ENCODE assay signal across 24 cellular contexts in the genomic region with DNA sequence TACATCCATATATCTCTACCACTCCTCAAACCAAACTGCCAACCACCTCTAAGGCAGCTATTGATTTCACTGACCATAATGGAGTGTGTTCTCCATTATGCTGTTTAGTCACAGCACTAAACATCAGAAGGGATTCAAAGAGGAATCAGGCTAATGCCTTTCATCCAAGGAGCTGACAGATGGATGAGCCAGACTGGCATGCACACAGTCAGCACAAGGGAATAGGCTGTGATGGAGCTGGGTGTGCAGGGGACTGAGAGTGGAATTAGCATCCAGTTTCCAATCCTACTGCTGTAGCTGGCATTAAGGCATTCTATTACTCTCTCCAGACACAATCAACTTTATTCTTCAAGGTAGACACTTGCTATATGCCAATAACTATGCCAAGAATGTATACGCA.
"Had no signal": no experiment of that assay in that cellular context is flagged by ENCODE, and none has a peak within 500 bp of the region (broad histone marks: within the 10 kb centered on the region; RNA-seq: fewer than 3 reads in every experiment).

No MANE protein-coding gene starts in this region.

- H3K27ac ChIP-seq: coronary artery, esophagus squamous epithelium, ovary, sigmoid colon, testis, tibial artery had no signal

- DNase-seq: dermis blood vessel endothelial cell; effector memory CD4-positive, alpha-beta T cell; erythroblast; esophagus squamous epithelium; foreskin melanocyte; head of caudate nucleus; kidney; natural killer cell; occipital lobe; ovary; posterior cingulate gyrus; psoas muscle; right cardiac atrium; sigmoid colon; stimulated activated CD4-positive, alpha-beta T cell treated with anti-CD3 and anti-CD28 coated beads, Interleukin-2, amount 100 ng/mL, for 24 hours; stimulated activated CD4-positive, alpha-beta T cell treated with anti-CD3 and anti-CD28 coated beads, Interleukin-4, amount 100 ng/mL, for 24 hours; stimulated activated naive CD8-positive, alpha-beta T cell treated with anti-CD3 and anti-CD28 coated beads, Interleukin-15, Interleukin-2, amounts not matched to agents 100 U/mL and 50 U/mL, for 24 hours; substantia nigra; testis; tibial artery had no signal

- FAIRE-seq: endometrium, kidney had no signal

- ATAC-seq: left lobe of liver; natural killer cell; right cardiac atrium; stimulated activated effector memory CD8-positive, alpha-beta T cell treated with anti-CD3 and anti-CD28 coated beads, Interleukin-12 subunit alpha, Interleukin-12 subunit beta, amount 100 ng/mL, for 72 hours; stimulated activated naive CD8-positive, alpha-beta T cell treated with anti-CD3 and anti-CD28 coated beads, Interleukin-15, Interleukin-2, amounts not matched to agents 100 U/mL and 50 U/mL, for 24 hours had no signal
